Comparison of ENCODE assay signal across 30 cellular contexts in genomic region chr22:41982886-41983285, GRCh38. TPM values are rescaled to one million over a fixed set of nuclear protein-coding genes. Genes with fewer than 3 reads are reported as not detected.
"Had no signal": no experiment of that assay in that cellular context is flagged by ENCODE, and none has a peak within 500 bp of the region (broad histone marks: within the 10 kb centered on the region; RNA-seq: fewer than 3 reads in every experiment).

No MANE protein-coding gene starts in this region.

- H3K4me3 ChIP-seq: adrenal gland, coronary artery, gastrocnemius medialis, lower lobe of right lung, prostate gland, smooth muscle cell, stomach, thyroid gland had no signal

- H3K27ac ChIP-seq: adrenal gland, brain microvascular endothelial cell, coronary artery, gastrocnemius medialis, lower lobe of right lung, prostate gland, stomach, thyroid gland had no signal

- ATAC-seq: activated T-cell treated with anti-CD3 and anti-CD28 coated beads, Interleukin-2, amount 50 U/mL, for 72 hours; effector memory CD8-positive, alpha-beta T cell; left colon; natural killer cell; stimulated activated naive B cell treated with anti-CD40 and anti-IgM and Interleukin-4, amounts not matched to agents 10 μg/mL and 1 μg/mL and 100 μg/mL, for 72 hours had no signal

- FAIRE-seq: keratinocyte had no signal

- H3K36me3 ChIP-seq: adrenal gland, brain microvascular endothelial cell, gastrocnemius medialis, lower lobe of right lung, prostate gland, stomach, thyroid gland had no signal

- H3K9me3 ChIP-seq: adrenal gland, gastrocnemius medialis, lower lobe of right lung, prostate gland, stomach, thyroid gland had no signal

- H3K27me3 ChIP-seq: adrenal gland, thyroid gland had no signal

- H3K4me1 ChIP-seq: adrenal gland, lower lobe of right lung, prostate gland, stomach, thyroid gland had no signal

- DNase-seq: activated CD4-positive, alpha-beta memory T cell treated with anti-CD3 and anti-CD28 coated beads for 36 hours; activated CD4-positive, alpha-beta T cell treated with anti-CD3 and anti-CD28 coated beads, Interleukin-2, amount 10 ng/mL, durations not matched to agents 24 days and 14 days; activated CD4-positive, CD25-positive, alpha-beta regulatory T cell treated with anti-CD3 and anti-CD28 coated beads, Interleukin-2, amount 50 U/mL, for 72 hours; activated naive CD4-positive, alpha-beta T cell treated with Interleukin-2 at 50 U/mL for 16 hours; activated T-cell treated with anti-CD3 and anti-CD28 coated beads for 4 hours; activated T-cell treated with anti-CD3 and anti-CD28 coated beads, Interleukin-2, amount 50 U/mL, for 72 hours; brain microvascular endothelial cell; effector memory CD8-positive, alpha-beta T cell; erythroblast; gastrocnemius medialis; glutamatergic neuron; left colon; lower lobe of right lung; mesendoderm; natural killer cell; stimulated activated CD4-positive, alpha-beta T cell treated with anti-CD3 and anti-CD28 coated beads, Interleukin-1b, Interleukin-23, amount 100 ng/mL, for 48 hours; stimulated activated CD4-positive, alpha-beta T cell treated with anti-CD3 and anti-CD28 coated beads, Interleukin-4, amount 100 ng/mL, for 4 hours; stimulated activated CD8-positive, alpha-beta memory T cell treated with anti-CD3 and anti-CD28 coated beads, Interleukin-4, amount 100 ng/mL, for 48 hours; stimulated activated naive B cell treated with anti-CD40 and anti-IgM and Interleukin-4, amounts not matched to agents 10 μg/mL and 1 μg/mL and 100 μg/mL, for 72 hours; stomach; SW 1271; T-helper 9 cell; thyroid gland had no signal

- H3K4me2 ChIP-seq: smooth muscle cell had no signal

RNA-seq across cellular contexts. Expression of gene SEPTIN3, which starts 13.6 kb away (rescaled TPM):
- total RNA-seq: cardiac septum had no signal

RNA-seq across cellular contexts. Expression of gene WBP2NL, which starts 15.7 kb away (rescaled TPM):
- total RNA-seq: smooth muscle cell had no signal

RNA-seq across cellular contexts. Expression of gene TNFRSF13C, which starts 56.3 kb away (rescaled TPM):
- total RNA-seq: gastrocnemius medialis, smooth muscle cell, thyroid gland had no signal
- polyA plus RNA-seq: aorta had no signal
